8 cellular contexts compared by ENCODE assay signal in the genomic region with DNA sequence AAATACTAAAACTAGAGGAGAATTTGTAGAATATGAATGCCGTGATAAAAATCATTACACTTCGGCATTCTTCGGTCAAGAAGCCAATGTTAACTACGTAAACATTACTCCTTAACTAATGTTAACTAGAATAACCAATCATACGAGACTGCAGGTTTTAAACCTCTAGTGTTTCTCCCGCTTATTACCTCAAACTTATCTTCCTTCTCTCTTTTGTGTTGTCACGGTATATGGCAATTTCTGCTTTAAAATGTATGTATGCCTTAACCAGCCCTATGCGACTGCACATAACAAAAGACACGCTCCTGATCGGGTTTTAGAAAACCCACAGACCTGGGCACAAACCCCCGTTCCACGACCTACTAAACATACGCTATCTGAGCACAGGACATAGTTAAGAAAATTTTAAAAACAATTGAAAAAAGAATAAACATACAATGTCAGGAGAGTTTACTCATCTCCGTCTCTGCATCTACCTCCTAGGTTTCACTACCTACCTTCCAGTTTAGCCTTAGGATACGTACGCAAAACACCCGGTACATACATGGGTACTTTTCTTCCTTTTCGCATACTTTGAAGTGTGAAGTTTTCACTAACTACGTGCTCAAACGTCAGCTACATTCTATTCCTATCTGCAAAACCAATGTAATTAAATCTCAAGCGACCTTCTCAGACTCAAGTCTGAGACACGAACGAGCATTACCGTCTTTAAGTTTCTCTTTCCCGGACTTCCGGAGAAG. TPM values are rescaled to one million over a fixed set of nuclear protein-coding genes. Genes with fewer than 3 reads are reported as not detected.
DNase-seq lines count a peak whose midpoint lies in the region; ATAC-seq and TF ChIP-seq lines count a peak whose summit lies in the region.

No MANE protein-coding gene starts in this region.

- ATAC-seq in HG03460 (IDR thresholded peaks at IDR 0.05; ENCODE audit: unreplicated experiment): no peak

- no peaks in the 10 kb centered on the region for H3K27me3 ChIP-seq in H7 (ENCODE audit: control insufficient read depth, insufficient read depth, low read length)
- H3K27me3 ChIP-seq in ovary: no peaks in the 10 kb centered on the region

- DNase-seq in CD14-positive monocyte (ENCODE audit: low spot score): no peak
- DNase-seq in H7: peak; percentile 26
- peak; percentile 29 for DNase-seq in SK-N-DZ (ENCODE audit: low spot score)
- peak; percentile 61 to 73 for DNase-seq in erythroblast (lab: John Stamatoyannopoulos, UW)
- no peak for DNase-seq in ovary
- no peak for DNase-seq in effector CD4-positive, alpha-beta T cell
- no peak for DNase-seq in inferior parietal cortex (ENCODE audit: extremely low spot score)

- H3K4me1 ChIP-seq in ovary (ENCODE audit: insufficient read depth): peaks cover 1% of the 10 kb centered on the region

- 0 to 1% (median 0%) methylated on average over 26 of the region's 26 CpGs for WGBS in ovary, 3 donors

- peaks cover 33% of the 10 kb centered on the region in 2 donors for H3K36me3 Mint-ChIP-seq in CD14-positive monocyte

- peak overlapping the region; percentile 92 to 99 (median 94) for H3K27ac Mint-ChIP-seq in CD14-positive monocyte

- no peak for TF ChIP-seq POLR2A in erythroblast (IDR thresholded peaks at IDR 0.05; ENCODE audit: low read length)
- TF ChIP-seq POLR2A in ovary (IDR thresholded peaks at IDR 0.05): no peak

- peak overlapping the region; percentile 91 to 95 for H3K4me3 Mint-ChIP-seq in CD14-positive monocyte

- no peaks in the 10 kb centered on the region for H3K9me3 Mint-ChIP-seq in CD14-positive monocyte

- no peak for TF ChIP-seq EP300 in ovary (IDR thresholded peaks at IDR 0.05)

- H3K4me1 Mint-ChIP-seq in CD14-positive monocyte: peaks cover 57% of the 10 kb centered on the region

- H3K4me3 ChIP-seq in H7 (ENCODE audit: insufficient read depth, low read depth, low read length) (peak overlapping the region; percentile 98), ovary (peak overlapping the region; percentile 84)

- peaks cover 8% of the 10 kb centered on the region for H3K36me3 ChIP-seq in H7 (replicated peaks; ENCODE audit: control insufficient read depth, insufficient read depth, low read length)
- H3K36me3 ChIP-seq in ovary: no peaks in the 10 kb centered on the region

- no peaks in the 10 kb centered on the region for H3K9me3 ChIP-seq in ovary

- TF ChIP-seq CTCF in CD14-positive monocyte (IDR thresholded peaks at IDR 0.05): no peak
- no peak for TF ChIP-seq CTCF in ovary (IDR thresholded peaks at IDR 0.05)

- peak overlapping the region; percentile 96 for H3K27ac ChIP-seq in ovary

- no peaks in the 10 kb centered on the region for H3K27me3 Mint-ChIP-seq in CD14-positive monocyte (ENCODE audit: low read depth in 3 of 3)

- intact Hi-C loops in CD14-positive monocyte (cut with micrococcal nuclease): loop anchor here (5.0 to 10.0 kb wide), 4 partner anchors 76 to 824 kb away; partner anchors contain the start of genes CEP57L1 (in 1 of the 2), MICAL1 (in 1 of the 2) and SESN1 (in 1 of the 2)
- intact Hi-C loops in ovary (cut with DNase I): loop anchor here in 2 of 4 donors (5.0 to 10.0 kb wide), 4 partner anchors 61 to 286 kb away; partner anchors contain the start of genes CEP57L1 (in 2 of the 2), SESN1 (in 2 of the 2), PPIL6 (in 1 of the 2) and SMPD2 (in 1 of the 2)

RNA-seq across cellular contexts. Expression of gene CD164, which starts 1.1 kb away (rescaled TPM):
- polyA plus RNA-seq in CD14-positive monocyte: 100 to 1,000 TPM; 272 to 392 TPM
- 79.0 and 84.7 TPM in 2 replicates for total RNA-seq in H7 (2014; rRNA removed; shearing (Covaris generic))
- 109 and 119 TPM in 2 replicates for polyA plus RNA-seq in SK-N-DZ (2014; cell fraction: cytosol; rRNA removed)
- 84.4 and 99.9 TPM in 2 replicates for polyA plus RNA-seq in SK-N-DZ (2014; cell fraction: nucleus; rRNA removed)
- total RNA-seq in ovary: 100 to 1,000 TPM; 145 to 215 (median 173) TPM
- 100 to 1,000 TPM; 129 to 203 TPM for polyA plus RNA-seq in ovary

RNA-seq across cellular contexts. Expression of gene PPIL6, which starts 59.3 kb away (rescaled TPM):
- polyA plus RNA-seq in CD14-positive monocyte (under 1 TPM; 0.14 to 0.28 TPM), ovary (1 to 10 TPM; 6.3 TPM)
- total RNA-seq in H7 (2014; rRNA removed; shearing (Covaris generic)): 0.35 TPM in 1 of 2 replicates, not detected in the other
- polyA plus RNA-seq in SK-N-DZ (2014; cell fraction: cytosol; rRNA removed): 1.8 and 2.6 TPM in 2 replicates
- 1.6 and 3.0 TPM in 2 replicates for polyA plus RNA-seq in SK-N-DZ (2014; cell fraction: nucleus; rRNA removed)
- 10 to 100 TPM in 6 of 7 donors, 1 to 10 TPM in 1; 9.1 to 29.8 (median 11.6) TPM for total RNA-seq in ovary

RNA-seq across cellular contexts. Expression of gene SMPD2, which starts 59.3 kb away (rescaled TPM):
- polyA plus RNA-seq in CD14-positive monocyte: 10 to 100 TPM in 1 of 2 donors, 1 to 10 TPM in 1; 9.5 to 12.3 TPM
- 11.3 and 13.2 TPM in 2 replicates for total RNA-seq in H7 (2014; rRNA removed; shearing (Covaris generic))
- 8.2 and 12.9 TPM in 2 replicates for polyA plus RNA-seq in SK-N-DZ (2014; cell fraction: cytosol; rRNA removed)
- polyA plus RNA-seq in SK-N-DZ (2014; cell fraction: nucleus; rRNA removed): 24.7 and 25.1 TPM in 2 replicates
- 10 to 100 TPM in 3 of 7 donors, 1 to 10 TPM in 4; 7.7 to 21.7 (median 9.3) TPM for total RNA-seq in ovary
- 1 to 10 TPM; 8.5 to 8.9 TPM for polyA plus RNA-seq in ovary

Comparison
In these comparisons a context has a peak if more than half of its experiments do, and no peak if none do; other contexts are left out.
1. DNase-seq: peak in H7 (single experiment), SK-N-DZ (single experiment) and erythroblast (2 of 2); none in CD14-positive monocyte (single experiment), ovary (0 of 5), effector CD4-positive, alpha-beta T cell (single experiment) and inferior parietal cortex (single experiment).